In the genomic region with DNA sequence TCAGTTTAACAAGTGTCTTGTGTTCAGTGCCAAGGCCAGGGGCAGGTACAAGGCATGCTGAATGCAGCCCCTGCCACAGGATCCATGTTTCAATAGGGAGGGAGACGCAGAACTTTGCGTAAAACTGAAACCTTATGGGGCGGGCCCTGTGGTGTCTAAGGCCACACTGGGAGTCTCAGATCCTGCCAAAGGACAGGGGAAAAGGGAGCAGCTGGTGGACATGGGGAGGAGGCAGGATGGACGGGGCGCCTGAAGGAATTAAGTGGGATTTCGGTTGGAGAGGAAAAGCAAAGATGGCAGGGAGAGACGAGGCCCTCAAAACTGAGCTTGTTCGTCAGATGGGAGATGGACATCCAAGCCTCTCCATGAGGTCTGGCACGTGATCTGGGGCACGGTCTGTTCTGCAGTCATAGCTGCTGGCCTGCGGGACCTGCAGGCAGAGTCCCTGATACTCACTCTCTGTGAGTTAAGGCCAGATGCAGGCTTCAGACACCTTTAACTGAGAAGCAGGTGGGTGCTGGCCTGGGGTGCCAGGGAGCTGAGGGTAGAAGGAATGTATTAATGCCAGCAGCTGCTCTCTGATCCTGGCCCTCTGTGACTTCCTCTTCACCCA, we compare ENCODE assay signal across 18 cellular contexts. TPM values are rescaled to one million over a fixed set of nuclear protein-coding genes. Genes with fewer than 3 reads are reported as not detected.
DNase-seq lines count a peak whose midpoint lies in the region; ATAC-seq and TF ChIP-seq lines count a peak whose summit lies in the region.
"Had no signal": no experiment of that assay in that cellular context is flagged by ENCODE, and none has a peak within 500 bp of the region (broad histone marks: within the 10 kb centered on the region; RNA-seq: fewer than 3 reads in every experiment).

No MANE protein-coding gene starts in this region.

- H3K27me3 ChIP-seq in GM23338 (ENCODE audit: insufficient read depth) (no peaks in the 10 kb centered on the region), iPS-20b (ENCODE audit: insufficient read depth, low read length) (no peaks in the 10 kb centered on the region), stomach (no peaks in the 10 kb centered on the region)

- no peak overlapping the region; the same call in 1 of the 2 replicates for H3K27ac Mint-ChIP-seq in GM23338
- peak overlapping the region; percentile 29 for H3K27ac Mint-ChIP-seq in osteocyte (ENCODE audit: unreplicated experiment)
- no peak overlapping the region for H3K27ac Mint-ChIP-seq in chondrocyte (ENCODE audit: unreplicated experiment)

- H3K9me3 ChIP-seq in iPS-20b (ENCODE audit: insufficient read depth, low read depth, low read length) (no peaks in the 10 kb centered on the region), stomach (no peaks in the 10 kb centered on the region)
- H3K9me3 ChIP-seq: SK-N-SH had no signal

- H3K4me3 Mint-ChIP-seq in GM23338 (no peak overlapping the region; the same call in 2 of the 3 replicates), osteocyte (ENCODE audit: unreplicated experiment) (no peak overlapping the region), chondrocyte (ENCODE audit: unreplicated experiment) (no peak overlapping the region)

- no peak overlapping the region for H2AFZ ChIP-seq in GM23338

- peaks cover 89% of the 10 kb centered on the region for H3K4me1 Mint-ChIP-seq in GM23338
- peaks cover 65% of the 10 kb centered on the region for H3K4me1 Mint-ChIP-seq in osteocyte (ENCODE audit: unreplicated experiment)
- peaks cover 61% of the 10 kb centered on the region for H3K4me1 Mint-ChIP-seq in chondrocyte (ENCODE audit: low read depth)

- no peak for DNase-seq in GM23338 (ENCODE audit: low spot score)
- peak; percentile 20 for DNase-seq in RPMI8226
- DNase-seq in osteocyte (ENCODE audit: extremely low spot score, unreplicated experiment) = no peak
- DNase-seq in SHP77 treated with DMSO at 0.1 percent for 48 hours (lab: John Stamatoyannopoulos, UW) = no peak
- no peak for DNase-seq in chondrocyte (ENCODE audit: low spot score)
- DNase-seq in stomach = no peak
- DNase-seq in 8988T = no peak
- DNase-seq: ACHN, DMS 273 treated with DMSO at 0.1 percent for 48 hours, DND-41, H7, Kasumi-1, MM.1S, NCI-H2081, NCI-H446 treated with DMSO at 0.1 percent for 48 hours, SK-N-SH had no signal

- H3K4me1 ChIP-seq in GM23338 (ENCODE audit: insufficient read depth) (peaks cover 62% of the 10 kb centered on the region), iPS-20b (ENCODE audit: insufficient read depth, low read length) (peaks cover 38% of the 10 kb centered on the region), stomach (peaks cover 0 to 23% (median 10%) of the 10 kb centered on the region in 4 donors)

- H3K9me2 ChIP-seq in GM23338 (ENCODE audit: insufficient read depth) = no peaks in the 10 kb centered on the region; the same call in 1 of the 2 replicates
- H3K9me2 ChIP-seq: SK-N-SH had no signal

- H3K27me3 Mint-ChIP-seq in GM23338 (ENCODE audit: insufficient read depth, low read depth, poor library complexity) = peaks cover 14% of the 10 kb centered on the region
- H3K27me3 Mint-ChIP-seq in osteocyte (ENCODE audit: unreplicated experiment) = no peaks in the 10 kb centered on the region
- no peaks in the 10 kb centered on the region for H3K27me3 Mint-ChIP-seq in chondrocyte (ENCODE audit: low read depth)

- no peak for TF ChIP-seq EP300 in stomach (IDR thresholded peaks at IDR 0.05)

- intact Hi-C loops in stomach (cut with DNase I; ENCODE audit: low total_unique reads) = no loop called here

- H3K27ac ChIP-seq in GM23338 (ENCODE audit: low read depth) (peak overlapping the region; percentile 86), iPS-20b (ENCODE audit: low read length) (no peak overlapping the region), stomach (no peak overlapping the region)
- H3K27ac ChIP-seq: HL-60 had no signal

- H3K4me2 ChIP-seq in GM23338 = no peak overlapping the region
- H3K4me2 ChIP-seq: SK-N-SH had no signal

- H3K9me3 Mint-ChIP-seq in GM23338 (no peaks in the 10 kb centered on the region), osteocyte (ENCODE audit: unreplicated experiment) (no peaks in the 10 kb centered on the region), chondrocyte (ENCODE audit: low read depth) (no peaks in the 10 kb centered on the region)

- peaks cover 27% of the 10 kb centered on the region for H3F3A ChIP-seq in GM23338 (replicated peaks; ENCODE audit: low read depth)

- H3K36me3 Mint-ChIP-seq in GM23338 (ENCODE audit: low read depth) (peaks cover 40% of the 10 kb centered on the region), osteocyte (ENCODE audit: unreplicated experiment) (peaks cover 5% of the 10 kb centered on the region), chondrocyte (ENCODE audit: low read depth) (peaks cover 3% of the 10 kb centered on the region)

- no peak for TF ChIP-seq POLR2A in stomach (IDR thresholded peaks at IDR 0.05)

- peaks cover 88% of the 10 kb centered on the region for H4K20me1 ChIP-seq in GM23338 (replicated peaks; ENCODE audit: insufficient read depth)

- H3K9ac ChIP-seq in iPS-20b (ENCODE audit: low read depth, low read length) = peak overlapping the region; percentile 47; the same call in 1 of the 2 replicates
- H3K9ac ChIP-seq: SK-N-SH had no signal

- ATAC-seq in GM23338 = no peak

- peaks cover 98% of the 10 kb centered on the region for H3K79me2 ChIP-seq in GM23338 (replicated peaks; ENCODE audit: insufficient read depth)

- H3K36me3 ChIP-seq in GM23338 (ENCODE audit: insufficient read depth) = 0 out of 2 replicates have a peak, but pooled peaks cover 4% of the 10 kb centered on the region
- peaks cover 24% of the 10 kb centered on the region; the same call in 1 of the 2 replicates for H3K36me3 ChIP-seq in iPS-20b (ENCODE audit: insufficient read depth, low read depth, low read length)
- no peaks in the 10 kb centered on the region for H3K36me3 ChIP-seq in stomach

- 82 to 88% (median 85%) methylated on average over 11 of the region's 11 CpGs for WGBS in stomach, 5 donors

- H3K4me3 ChIP-seq in GM23338 (no peak overlapping the region), iPS-20b (ENCODE audit: low read length) (no peak overlapping the region), stomach (no peak overlapping the region)

- TF ChIP-seq CTCF in GM23338 (conservative IDR thresholded peaks at IDR 0.05; ENCODE audit: low read depth in 2 of 2) (no peak), osteocyte (IDR thresholded peaks at IDR 0.05) (no peak), chondrocyte (IDR thresholded peaks at IDR 0.05) (no peak), stomach (IDR thresholded peaks at IDR 0.05) (no peak)

TF ChIP-seq in GM23338, 12 proteins besides CTCF, POLR2A, EP300 and RAD21 (continues in another document):
- TF ChIP-seq, protein P1, sequence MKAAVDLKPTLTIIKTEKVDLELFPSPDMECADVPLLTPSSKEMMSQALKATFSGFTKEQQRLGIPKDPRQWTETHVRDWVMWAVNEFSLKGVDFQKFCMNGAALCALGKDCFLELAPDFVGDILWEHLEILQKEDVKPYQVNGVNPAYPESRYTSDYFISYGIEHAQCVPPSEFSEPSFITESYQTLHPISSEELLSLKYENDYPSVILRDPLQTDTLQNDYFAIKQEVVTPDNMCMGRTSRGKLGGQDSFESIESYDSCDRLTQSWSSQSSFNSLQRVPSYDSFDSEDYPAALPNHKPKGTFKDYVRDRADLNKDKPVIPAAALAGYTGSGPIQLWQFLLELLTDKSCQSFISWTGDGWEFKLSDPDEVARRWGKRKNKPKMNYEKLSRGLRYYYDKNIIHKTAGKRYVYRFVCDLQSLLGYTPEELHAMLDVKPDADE (IDR thresholded peaks at IDR 0.05) = no peak
- TF ChIP-seq EZH2phosphoT487 (IDR thresholded peaks at IDR 0.05; ENCODE audit: unreplicated experiment) = no peak
- TF ChIP-seq, protein P2, sequence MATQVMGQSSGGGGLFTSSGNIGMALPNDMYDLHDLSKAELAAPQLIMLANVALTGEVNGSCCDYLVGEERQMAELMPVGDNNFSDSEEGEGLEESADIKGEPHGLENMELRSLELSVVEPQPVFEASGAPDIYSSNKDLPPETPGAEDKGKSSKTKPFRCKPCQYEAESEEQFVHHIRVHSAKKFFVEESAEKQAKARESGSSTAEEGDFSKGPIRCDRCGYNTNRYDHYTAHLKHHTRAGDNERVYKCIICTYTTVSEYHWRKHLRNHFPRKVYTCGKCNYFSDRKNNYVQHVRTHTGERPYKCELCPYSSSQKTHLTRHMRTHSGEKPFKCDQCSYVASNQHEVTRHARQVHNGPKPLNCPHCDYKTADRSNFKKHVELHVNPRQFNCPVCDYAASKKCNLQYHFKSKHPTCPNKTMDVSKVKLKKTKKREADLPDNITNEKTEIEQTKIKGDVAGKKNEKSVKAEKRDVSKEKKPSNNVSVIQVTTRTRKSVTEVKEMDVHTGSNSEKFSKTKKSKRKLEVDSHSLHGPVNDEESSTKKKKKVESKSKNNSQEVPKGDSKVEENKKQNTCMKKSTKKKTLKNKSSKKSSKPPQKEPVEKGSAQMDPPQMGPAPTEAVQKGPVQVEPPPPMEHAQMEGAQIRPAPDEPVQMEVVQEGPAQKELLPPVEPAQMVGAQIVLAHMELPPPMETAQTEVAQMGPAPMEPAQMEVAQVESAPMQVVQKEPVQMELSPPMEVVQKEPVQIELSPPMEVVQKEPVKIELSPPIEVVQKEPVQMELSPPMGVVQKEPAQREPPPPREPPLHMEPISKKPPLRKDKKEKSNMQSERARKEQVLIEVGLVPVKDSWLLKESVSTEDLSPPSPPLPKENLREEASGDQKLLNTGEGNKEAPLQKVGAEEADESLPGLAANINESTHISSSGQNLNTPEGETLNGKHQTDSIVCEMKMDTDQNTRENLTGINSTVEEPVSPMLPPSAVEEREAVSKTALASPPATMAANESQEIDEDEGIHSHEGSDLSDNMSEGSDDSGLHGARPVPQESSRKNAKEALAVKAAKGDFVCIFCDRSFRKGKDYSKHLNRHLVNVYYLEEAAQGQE (IDR thresholded peaks at IDR 0.05; ENCODE audit: unreplicated experiment) = no peak
- TF ChIP-seq EZH2 (IDR thresholded peaks at IDR 0.05; ENCODE audit: low read depth, unreplicated experiment) = no peak
- no peak for TF ChIP-seq NANOG (IDR thresholded peaks at IDR 0.05; ENCODE audit: borderline replicate concordance)

RNA-seq across cellular contexts. Expression of a gene that starts 48.8 kb away (rescaled TPM):
- 42.4 and 47.3 TPM in 2 replicates for total RNA-seq in GM23338 (2014; rRNA removed; shearing (Covaris generic))
- polyA plus RNA-seq in GM23338 (2016; fragmentation: Nextera tagmentation; extraction: Ambion mirVana) (101 and 113 TPM in 2 replicates), stomach (1 to 10 TPM; 4.3 to 5.6 (median 4.9) TPM)
- total RNA-seq in osteocyte (31.8 and 32.4 TPM in 2 replicates), chondrocyte (18.9 to 35.0 TPM (median 34.1 TPM) in 3 replicates), stomach (1 to 10 TPM in 3 of 5 donors, under 1 TPM in 1, not detected in 1; 0.45 to 8.3 (median 4.1) TPM)
